8 cellular contexts compared by ENCODE assay signal in genomic region chr20:35773154-35773751, GRCh38. TPM values are rescaled to one million over a fixed set of nuclear protein-coding genes. Genes with fewer than 3 reads are reported as not detected.
DNase-seq lines count a peak whose midpoint lies in the region; ATAC-seq and TF ChIP-seq lines count a peak whose summit lies in the region.

No MANE protein-coding gene starts in this region.

- H3K36me3 Mint-ChIP-seq in T-helper 2 cell treated with Interferon-gamma antibody and Interleukin-4, amounts not matched to agents 5 μg/mL and 100 μg/mL, for 36 hours (ENCODE audit: low read depth), result peaks cover 17% of the 10 kb centered on the region

- H3K27me3 ChIP-seq in upper lobe of right lung (no peaks in the 10 kb centered on the region), WERI-Rb-1 (ENCODE audit: insufficient read depth, low read depth, severe bottlenecking) (no peaks in the 10 kb centered on the region)

- no peak for TF ChIP-seq CTCF in coronary artery (IDR thresholded peaks at IDR 0.05)
- TF ChIP-seq CTCF in mucosa of descending colon (IDR thresholded peaks at IDR 0.05), result no peak
- TF ChIP-seq CTCF in upper lobe of right lung (IDR thresholded peaks at IDR 0.05), result no peak
- TF ChIP-seq CTCF in WERI-Rb-1 (IDR thresholded peaks at IDR 0.05; ENCODE audit: low read depth, low read length), result no peak

- ATAC-seq in mucosa of descending colon, result peak; percentile 29
- ATAC-seq in upper lobe of right lung, result peak; percentile 2
- ATAC-seq in GM19023 (IDR thresholded peaks at IDR 0.05; ENCODE audit: unreplicated experiment), result no peak

- peak overlapping the region; percentile 87 for H3K4me3 Mint-ChIP-seq in T-helper 2 cell treated with Interferon-gamma antibody and Interleukin-4, amounts not matched to agents 5 μg/mL and 100 μg/mL, for 36 hours

- H3K27ac ChIP-seq in coronary artery (peak overlapping the region; percentile 95 to 98), upper lobe of right lung (peak overlapping the region; percentile 89), WERI-Rb-1 (no peak overlapping the region)

- peak overlapping the region; percentile 92 for H3K27ac Mint-ChIP-seq in T-helper 2 cell treated with Interferon-gamma antibody and Interleukin-4, amounts not matched to agents 5 μg/mL and 100 μg/mL, for 36 hours

- H3K4me3 ChIP-seq in coronary artery (peak overlapping the region; percentile 76), mucosa of descending colon (no peak overlapping the region), upper lobe of right lung (peak overlapping the region; percentile 84), WERI-Rb-1 (ENCODE audit: low read depth, low read length) (no peak overlapping the region)

- peaks cover 49% of the 10 kb centered on the region for H3K4me1 Mint-ChIP-seq in T-helper 2 cell treated with Interferon-gamma antibody and Interleukin-4, amounts not matched to agents 5 μg/mL and 100 μg/mL, for 36 hours (ENCODE audit: low read depth)

- H3K9me3 Mint-ChIP-seq in T-helper 2 cell treated with Interferon-gamma antibody and Interleukin-4, amounts not matched to agents 5 μg/mL and 100 μg/mL, for 36 hours, result peaks cover 7% of the 10 kb centered on the region

- peaks cover 41% of the 10 kb centered on the region for H3K4me1 ChIP-seq in mucosa of descending colon (ENCODE audit: low read depth)
- H3K4me1 ChIP-seq in upper lobe of right lung, result peaks cover 55% of the 10 kb centered on the region

- H3K27me3 Mint-ChIP-seq in T-helper 2 cell treated with Interferon-gamma antibody and Interleukin-4, amounts not matched to agents 5 μg/mL and 100 μg/mL, for 36 hours (ENCODE audit: low read depth), result no peaks in the 10 kb centered on the region

- H3K9me3 ChIP-seq in mucosa of descending colon (no peaks in the 10 kb centered on the region), upper lobe of right lung (no peaks in the 10 kb centered on the region), WERI-Rb-1 (ENCODE audit: severe bottlenecking) (peaks cover 8% of the 10 kb centered on the region)

- peak; percentile 9 for DNase-seq in activated T-cell treated with anti-CD3 and anti-CD28 coated beads for 24 hours (ENCODE audit: low read depth)
- no peak for DNase-seq in activated T-cell treated with anti-CD3 and anti-CD28 coated beads for 4 hours
- DNase-seq in T-helper 2 cell treated with Interferon-gamma antibody and Interleukin-4, amounts not matched to agents 5 μg/mL and 100 μg/mL, for 36 hours (ENCODE audit: low spot score), result peak; percentile 33
- DNase-seq in coronary artery (ENCODE audit: low spot score), result no peak
- peak in 1 of 3 donors; percentile 43 for DNase-seq in mucosa of descending colon
- no peak for DNase-seq in upper lobe of right lung
- no peak for DNase-seq in WERI-Rb-1

- H3K36me3 ChIP-seq in mucosa of descending colon (ENCODE audit: low read depth) (no peaks in the 10 kb centered on the region), upper lobe of right lung (no peaks in the 10 kb centered on the region), WERI-Rb-1 (peaks cover 26% of the 10 kb centered on the region)

- intact Hi-C loops in mucosa of descending colon (cut with DNase I, micrococcal nuclease), result no loop called here
- intact Hi-C loops in upper lobe of right lung (cut with DNase I), result no loop called here

RNA-seq across cellular contexts. Expression of gene PHF20, which starts 1.4 kb away (rescaled TPM):
- total RNA-seq in mucosa of descending colon (10 to 100 TPM; 23.3 to 61.1 (median 28.5) TPM), upper lobe of right lung (56.5 TPM)

RNA-seq across cellular contexts. Expression of gene RBM39, which starts 31.2 kb away (rescaled TPM):
- total RNA-seq in mucosa of descending colon, result 100 to 1,000 TPM; 226 to 303 (median 300) TPM
- 298 TPM for total RNA-seq in upper lobe of right lung

Comparison
In these comparisons a context has a peak if more than half of its experiments do, and no peak if none do; other contexts are left out.
1. DNase-seq: peak in activated T-cell treated with anti-CD3 and anti-CD28 coated beads for 24 hours (single experiment) and T-helper 2 cell treated with Interferon-gamma antibody and Interleukin-4, amounts not matched to agents 5 μg/mL and 100 μg/mL, for 36 hours (single experiment); none in activated T-cell treated with anti-CD3 and anti-CD28 coated beads for 4 hours (single experiment), coronary artery (single experiment), upper lobe of right lung (single experiment) and WERI-Rb-1 (single experiment).
2. H3K4me3 ChIP-seq: peak in coronary artery (single experiment) and upper lobe of right lung (single experiment); none in mucosa of descending colon (single experiment) and WERI-Rb-1 (single experiment).